ENCODE assay signal across 1 cellular context in genomic region chr7:155953501-155953778, GRCh38.
TF ChIP-seq lines count a peak whose summit lies in the region.

No MANE protein-coding gene starts in this region.

TF ChIP-seq in HepG2, 621 proteins besides CTCF, POLR2A, EP300 and RAD21:
- no peak for TF ChIP-seq SP5 (CRISPR knock-in tag; IDR thresholded peaks at IDR 0.05; ENCODE audit: borderline replicate concordance, low read depth)
- no peak for TF ChIP-seq GFI1 (CRISPR knock-in tag; IDR thresholded peaks at IDR 0.05; ENCODE audit: borderline replicate concordance)
- 0 out of 2 replicates have a peak, but pooled peaks have one; percentile 7 for TF ChIP-seq SMAD1 (CRISPR knock-in tag; IDR thresholded peaks at IDR 0.05; ENCODE audit: borderline replicate concordance, low read depth)
- no peak for TF ChIP-seq ZMYM3 (CRISPR knock-in tag; IDR thresholded peaks at IDR 0.05)
- no peak for TF ChIP-seq CBFB (CRISPR knock-in tag; IDR thresholded peaks at IDR 0.05)
